1 cellular context compared by ENCODE assay signal in the genomic region with DNA sequence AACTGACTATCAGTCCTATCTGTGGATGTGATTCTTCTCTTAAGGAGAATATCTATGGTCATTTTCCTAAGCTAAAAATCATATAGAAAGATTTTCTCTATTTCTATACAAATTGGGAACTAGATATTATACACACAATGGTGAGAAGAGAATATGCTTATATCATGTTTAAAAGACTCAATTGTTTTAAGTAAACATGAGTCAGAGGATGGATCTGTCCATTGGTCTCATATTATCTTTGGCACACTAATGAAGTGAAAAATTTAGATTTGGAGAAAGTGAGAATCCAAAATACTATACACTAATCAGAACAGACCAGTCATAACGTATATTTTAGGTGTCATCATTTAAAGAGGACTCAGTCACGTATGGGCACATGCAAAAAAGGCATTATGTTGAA.
TF ChIP-seq lines count a peak whose summit lies in the region.

No MANE protein-coding gene starts in this region.

TF ChIP-seq in endothelial cell of umbilical vein, 7 proteins besides CTCF, POLR2A, EP300 and RAD21 (continued from another document):
- TF ChIP-seq, protein P1, sequence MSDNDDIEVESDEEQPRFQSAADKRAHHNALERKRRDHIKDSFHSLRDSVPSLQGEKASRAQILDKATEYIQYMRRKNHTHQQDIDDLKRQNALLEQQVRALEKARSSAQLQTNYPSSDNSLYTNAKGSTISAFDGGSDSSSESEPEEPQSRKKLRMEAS (IDR thresholded peaks at IDR 0.05; ENCODE audit: insufficient read depth, insufficient read length), result no peak
- TF ChIP-seq POLR2AphosphoS5 (IDR thresholded peaks at IDR 0.05; ENCODE audit: insufficient read depth, low read depth, low read length), result no peak
